Comparison of ENCODE assay signal across 8 cellular contexts in genomic region chr12:10140001-10140400, GRCh38. TPM values are rescaled to one million over a fixed set of nuclear protein-coding genes. Genes with fewer than 3 reads are reported as not detected.
DNase-seq lines count a peak whose midpoint lies in the region; ATAC-seq and TF ChIP-seq lines count a peak whose summit lies in the region.

No MANE protein-coding gene starts in this region.

- no peak overlapping the region for H3K4me2 ChIP-seq in hepatocyte

- H3K27ac ChIP-seq in CD8-positive, alpha-beta memory T cell (ENCODE audit: low read depth, low read length), result no peak overlapping the region
- H3K27ac ChIP-seq in adrenal gland, result no peak overlapping the region
- H3K27ac ChIP-seq in hepatocyte, result no peak overlapping the region

- H3K9me3 ChIP-seq in CD8-positive, alpha-beta memory T cell (ENCODE audit: low read length), result no peaks in the 10 kb centered on the region
- no peaks in the 10 kb centered on the region for H3K9me3 ChIP-seq in adrenal gland (replicated peaks in 1 of 3)
- H3K9me3 ChIP-seq in hepatocyte (ENCODE audit: low read depth), result no peaks in the 10 kb centered on the region

- TF ChIP-seq CTCF in HFF-Myc (IDR thresholded peaks at IDR 0.05; ENCODE audit: low read depth, low read length, missing control alignments) (peak; percentile 29), adrenal gland (IDR thresholded peaks at IDR 0.05) (peak in 5 of 6 experiments; percentile 33 to 69 (median 59)), hepatocyte (IDR thresholded peaks at IDR 0.05; ENCODE audit: poor library complexity) (peak; percentile 70)

- H3K27ac Mint-ChIP-seq in CD8-positive, alpha-beta memory T cell, result no peak overlapping the region

- H3K4me3 Mint-ChIP-seq in CD8-positive, alpha-beta memory T cell, result no peak overlapping the region

- H3K79me2 ChIP-seq in hepatocyte, result no peaks in the 10 kb centered on the region

- no peaks in the 10 kb centered on the region for H3K9me3 Mint-ChIP-seq in CD8-positive, alpha-beta memory T cell

- no peak overlapping the region for H3K4me3 ChIP-seq in CD8-positive, alpha-beta memory T cell (ENCODE audit: low read length)
- H3K4me3 ChIP-seq in HFF-Myc (replicated peaks; ENCODE audit: low read depth, low read length), result no peak overlapping the region
- H3K4me3 ChIP-seq in adrenal gland, result no peak overlapping the region
- no peak overlapping the region for H3K4me3 ChIP-seq in hepatocyte

- CTCF ChIA-PET in CD8-positive, alpha-beta memory T cell (lab: Charles Lee), result interaction anchor here (1.0 to 2.7 kb wide), 4 partner anchors 12 to 390 kb away, joined by 3 to 17 read pairs (median 6); no protein-coding TSS in a partner anchor

- WGBS in adrenal gland, 4 donors, result 4 to 11% (median 9%) methylated on average over 2 of the region's 2 CpGs
- WGBS in hepatocyte (ENCODE audit: low lambda C conversion rate, missing lambda C conversion rate), result 20% methylated on average over 2 of the region's 2 CpGs

- no peaks in the 10 kb centered on the region for H3K4me1 ChIP-seq in CD8-positive, alpha-beta memory T cell (ENCODE audit: insufficient read depth, low read length)
- H3K4me1 ChIP-seq in adrenal gland (replicated peaks in 1 of 2) (no peaks in the 10 kb centered on the region), hepatocyte (ENCODE audit: insufficient read depth) (no peaks in the 10 kb centered on the region)

- no peaks in the 10 kb centered on the region for H3K4me1 Mint-ChIP-seq in CD8-positive, alpha-beta memory T cell

- no peak overlapping the region for H2AFZ ChIP-seq in hepatocyte

- DNase-seq in CD8-positive, alpha-beta memory T cell, result peak in 3 of 5 donors; percentile 12 to 41 (median 35)
- peak; percentile 62 for DNase-seq in HFF-Myc (ENCODE audit: extremely low read depth, low read depth)
- DNase-seq in RPMI8226, result peak; percentile 62
- peak in 5 of 7 donors; percentile 21 to 66 (median 40) for DNase-seq in adrenal gland
- peak; percentile 59 for DNase-seq in hepatocyte (ENCODE audit: low spot score)
- DNase-seq in stimulated activated CD4-positive, alpha-beta T cell treated with anti-CD3 and anti-CD28 coated beads, Interleukin-12 subunit alpha, Interleukin-12 subunit beta, amount 100 ng/mL, for 4 hours, result peak; percentile 12

- POLR2A ChIA-PET in CD8-positive, alpha-beta memory T cell (lab: Charles Lee), result no interaction called here

- H3K27me3 Mint-ChIP-seq in CD8-positive, alpha-beta memory T cell, result peaks cover 0 to 20% of the 10 kb centered on the region in 2 donors

- H3K36me3 Mint-ChIP-seq in CD8-positive, alpha-beta memory T cell, result no peaks in the 10 kb centered on the region

- H3K36me3 ChIP-seq in CD8-positive, alpha-beta memory T cell (ENCODE audit: insufficient read depth, low read length), result no peaks in the 10 kb centered on the region
- no peaks in the 10 kb centered on the region for H3K36me3 ChIP-seq in adrenal gland (replicated peaks in 1 of 2)
- no peaks in the 10 kb centered on the region for H3K36me3 ChIP-seq in hepatocyte (replicated peaks; ENCODE audit: insufficient read depth, low read depth)

- intact Hi-C loops in adrenal gland (cut with DNase I), result no loop called here

- TF ChIP-seq POLR2A in adrenal gland (IDR thresholded peaks at IDR 0.05), result no peak

- H3K9me2 ChIP-seq in hepatocyte (replicated peaks; ENCODE audit: insufficient read depth), result no peaks in the 10 kb centered on the region

- no peak for ATAC-seq in GM18907 (IDR thresholded peaks at IDR 0.05; ENCODE audit: unreplicated experiment)
- ATAC-seq in HG03159 (IDR thresholded peaks at IDR 0.05; ENCODE audit: unreplicated experiment), result no peak

- H4K20me1 ChIP-seq in hepatocyte (ENCODE audit: insufficient read depth, poor library complexity, severe bottlenecking), result no peaks in the 10 kb centered on the region

- H3K27me3 ChIP-seq in CD8-positive, alpha-beta memory T cell (ENCODE audit: insufficient read depth, low read length, poor library complexity, severe bottlenecking), result no peaks in the 10 kb centered on the region
- H3K27me3 ChIP-seq in adrenal gland (no peaks in the 10 kb centered on the region), hepatocyte (no peaks in the 10 kb centered on the region)

RNA-seq across cellular contexts. Expression of gene CLEC7A, which starts 10.0 kb away (rescaled TPM):
- total RNA-seq in CD8-positive, alpha-beta memory T cell, result under 1 TPM; 0.62 to 0.68 TPM
- polyA plus RNA-seq in CD8-positive, alpha-beta memory T cell, result not detected
- total RNA-seq in adrenal gland (10 to 100 TPM in 4 of 8 donors, 1 to 10 TPM in 4; 5.2 to 23.6 (median 10.5) TPM), hepatocyte (1.1 and 2.3 TPM in 2 replicates)
- polyA plus RNA-seq in adrenal gland (1 to 10 TPM; 3.8 to 4.9 (median 3.9) TPM), hepatocyte (1.3 and 2.3 TPM in 2 replicates)

RNA-seq across cellular contexts. Expression of gene OLR1, which starts 31.9 kb away (rescaled TPM):
- under 1 TPM; 0.11 to 0.42 TPM for total RNA-seq in CD8-positive, alpha-beta memory T cell
- not detected for polyA plus RNA-seq in CD8-positive, alpha-beta memory T cell
- total RNA-seq in adrenal gland (1 to 10 TPM in 2 of 8 donors, under 1 TPM in 5, not detected in 1; 0.35 to 1.8 (median 0.68) TPM), hepatocyte (7.3 and 15.1 TPM in 2 replicates)
- polyA plus RNA-seq in adrenal gland (1 to 10 TPM in 2 of 3 donors, under 1 TPM in 1; 0.37 to 2.2 (median 1.9) TPM), hepatocyte (6.4 and 20.8 TPM in 2 replicates)

RNA-seq across cellular contexts. Expression of gene TMEM52B, which starts 38.8 kb away (rescaled TPM):
- total RNA-seq in CD8-positive, alpha-beta memory T cell, result not detected
- not detected for polyA plus RNA-seq in CD8-positive, alpha-beta memory T cell
- total RNA-seq in adrenal gland (1 to 10 TPM in 1 of 8 donors, under 1 TPM in 5, not detected in 2; 0.07 to 2.3 (median 0.34) TPM), hepatocyte (0.03 TPM in 1 of 2 replicates, not detected in the other)
- polyA plus RNA-seq in adrenal gland (under 1 TPM; 0.07 to 0.56 (median 0.37) TPM), hepatocyte (1.0 and 1.8 TPM in 2 replicates)

RNA-seq across cellular contexts. Expression of gene CLEC1A, which starts 41.2 kb away (rescaled TPM):
- total RNA-seq in CD8-positive, alpha-beta memory T cell, result not detected
- not detected for polyA plus RNA-seq in CD8-positive, alpha-beta memory T cell
- total RNA-seq in adrenal gland (1 to 10 TPM; 1.4 to 4.9 (median 3.4) TPM), hepatocyte (3.0 and 6.4 TPM in 2 replicates)
- polyA plus RNA-seq in adrenal gland (1 to 10 TPM; 3.3 to 5.6 (median 3.3) TPM), hepatocyte (3.6 and 4.2 TPM in 2 replicates)

Comparison
In these comparisons a context has a peak if more than half of its experiments do, and no peak if none do; other contexts are left out.
1. DNase-seq: peak in every context shown above with its lines; median percentile 62 in HFF-Myc; 62 in RPMI8226; 59 in hepatocyte; 40 in adrenal gland; 35 in CD8-positive, alpha-beta memory T cell; 12 in stimulated activated CD4-positive, alpha-beta T cell treated with anti-CD3 and anti-CD28 coated beads, Interleukin-12 subunit alpha, Interleukin-12 subunit beta, amount 100 ng/mL, for 4 hours.